In genomic region chr17:13407381-13407780, GRCh38 we compare ENCODE assay signal across 24 cellular contexts.
"Had no signal": no experiment of that assay in that cellular context is flagged by ENCODE, and none has a peak within 500 bp of the region (broad histone marks: within the 10 kb centered on the region; RNA-seq: fewer than 3 reads in every experiment).

No MANE protein-coding gene starts in this region.

- H3K36me3 ChIP-seq: heart left ventricle, left lung, lower lobe of right lung, ovary, right atrium auricular region, spleen, suprapubic skin, thoracic aorta, tibial nerve, upper lobe of left lung had no signal

- H3K27ac ChIP-seq: heart left ventricle, left lung, lower lobe of right lung, ovary, right atrium auricular region, skin epidermis, spleen, suprapubic skin, thoracic aorta, tibial nerve, upper lobe of left lung had no signal

- H3K27me3 ChIP-seq: heart left ventricle, left lung, ovary, right atrium auricular region, spleen, suprapubic skin, tibial nerve, upper lobe of left lung had no signal

- H3K9me3 ChIP-seq: heart left ventricle, left lung, lower lobe of right lung, ovary, right atrium auricular region, spleen, suprapubic skin, thoracic aorta, tibial nerve, upper lobe of left lung had no signal

- DNase-seq: heart left ventricle; hypothalamus; immature natural killer cell; kidney; left colon; left lung; lower lobe of right lung; mammary epithelial cell; mesenchymal stem cell; naive B cell; natural killer cell; nephron progenitor cell; ovary; spleen; stimulated activated CD4-positive, alpha-beta T cell treated with anti-CD3 and anti-CD28 coated beads, Interleukin-4, amount 100 ng/mL, for 24 hours; stimulated activated naive CD4-positive, alpha-beta T cell; upper lobe of left lung had no signal

- ATAC-seq: heart left ventricle; left colon; left lung; lower lobe of right lung; natural killer cell; sciatic nerve; stimulated activated effector memory CD8-positive, alpha-beta T cell treated with anti-CD3 and anti-CD28 coated beads, Interleukin-12 subunit alpha, Interleukin-12 subunit beta, amount 100 ng/mL, for 72 hours had no signal

- H3K4me3 ChIP-seq: heart left ventricle, left lung, lower lobe of right lung, ovary, right atrium auricular region, skin epidermis, spleen, suprapubic skin, thoracic aorta, tibial nerve, upper lobe of left lung had no signal

- H3K4me1 ChIP-seq: right atrium auricular region, tibial nerve had no signal
